Comparison of ENCODE assay signal across 1 cellular context in genomic region chr20:3820048-3820900, GRCh38.
TF ChIP-seq lines count a peak whose summit lies in the region.

Gene AP5S1, plus strand, starts transcription at chr20:3820547. Its CDS starts 1,571 bp downstream, at chr20:3822118.

TF ChIP-seq in SK-N-SH, 30 proteins besides CTCF, POLR2A, EP300 and RAD21 (continued from another document):
- 0 out of 2 replicates have a peak, but pooled peaks have one; percentile 22 for TF ChIP-seq ZBTB33 (IDR thresholded peaks at IDR 0.05; ENCODE audit: borderline replicate concordance, low read depth)
- TF ChIP-seq TAF1 (IDR thresholded peaks at IDR 0.05; ENCODE audit: borderline replicate concordance, low read depth, low read length) = peak; percentile 66; the same call in 1 of the 2 replicates
- TF ChIP-seq IRF3 (IDR thresholded peaks at IDR 0.05; ENCODE audit: low read depth, low read length) = no peak
- peak; percentile 48; the same call in 1 of the 2 replicates for TF ChIP-seq POLR2AphosphoS5 (IDR thresholded peaks at IDR 0.05; ENCODE audit: low read depth, low read length)
- TF ChIP-seq RCOR1 (IDR thresholded peaks at IDR 0.05; ENCODE audit: low read length) = peak; percentile 22; the same call in 1 of the 2 replicates
- no peak; the same call in 1 of the 2 replicates for TF ChIP-seq GABPA (IDR thresholded peaks at IDR 0.05; ENCODE audit: low read depth)
- no peak for TF ChIP-seq TEAD4 (IDR thresholded peaks at IDR 0.05; ENCODE audit: borderline replicate concordance, insufficient read depth)
- peak; percentile 51; the same call in 1 of the 2 replicates for TF ChIP-seq MAX (IDR thresholded peaks at IDR 0.05; ENCODE audit: low read depth)
- TF ChIP-seq EZH2phosphoT487 (IDR thresholded peaks at IDR 0.05; ENCODE audit: borderline replicate concordance, low read depth) = no peak
- TF ChIP-seq TCF12 (IDR thresholded peaks at IDR 0.05) = peak; percentile 15; the same call in 1 of the 2 replicates
- no peak; the same call in 1 of the 2 replicates for TF ChIP-seq USF1 (IDR thresholded peaks at IDR 0.05; ENCODE audit: borderline replicate concordance, low read depth)
- TF ChIP-seq JUND (IDR thresholded peaks at IDR 0.05) = no peak
- TF ChIP-seq YY1 (IDR thresholded peaks at IDR 0.05; ENCODE audit: low read depth) = peak; percentile 92
